14 cellular contexts compared by ENCODE assay signal in the genomic region with DNA sequence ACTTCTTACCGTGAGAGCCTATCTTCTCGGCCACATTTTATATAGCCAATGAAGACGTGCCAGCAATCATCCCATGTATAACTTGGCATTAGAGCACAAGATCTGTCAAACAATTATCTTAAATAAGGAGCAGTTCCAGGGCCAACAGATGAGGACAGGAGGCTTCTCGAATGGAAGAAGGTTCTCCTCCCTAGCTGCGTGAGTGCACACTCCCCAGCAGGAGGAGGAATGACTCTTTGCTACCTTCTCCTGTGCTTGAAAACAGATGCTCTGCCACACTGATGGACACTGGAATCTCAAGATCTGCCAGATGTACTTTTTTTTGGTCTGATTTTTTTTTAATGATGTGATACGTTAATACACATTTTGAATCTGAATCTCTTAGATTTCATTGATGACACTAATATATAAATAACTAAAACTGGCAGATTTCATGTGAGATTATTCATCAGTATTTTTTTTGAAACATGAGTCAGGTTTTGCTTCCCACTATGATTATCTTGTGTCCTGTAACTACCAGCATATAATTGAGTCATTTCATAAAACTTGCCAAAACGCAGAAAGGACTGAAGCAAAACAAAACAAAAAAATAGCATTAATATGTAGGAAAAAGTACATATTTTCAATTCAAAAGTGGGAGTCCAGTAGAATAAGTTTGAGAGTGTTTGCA.
DNase-seq lines count a peak whose midpoint lies in the region; ATAC-seq and TF ChIP-seq lines count a peak whose summit lies in the region.
"Had no signal": no experiment of that assay in that cellular context is flagged by ENCODE, and none has a peak within 500 bp of the region (broad histone marks: within the 10 kb centered on the region; RNA-seq: fewer than 3 reads in every experiment).

No MANE protein-coding gene starts in this region.

- H3K27ac ChIP-seq in RWPE2 (ENCODE audit: poor library complexity, severe bottlenecking), result peak overlapping the region; percentile 15
- H3K27ac ChIP-seq: BLaER1 treated with 17β-estradiol and CSF1 and Interleukin-3, amounts not matched to agents 10 nM and 100 nM; left lung had no signal

- no peaks in the 10 kb centered on the region for H3K36me3 Mint-ChIP-seq in nephron progenitor cell (ENCODE audit: low read depth)
- H3K36me3 Mint-ChIP-seq: stimulated activated memory B cell treated with anti-CD40 and anti-IgM and Interleukin-4, amounts not matched to agents 10 μg/mL and 1 μg/mL and 100 μg/mL, for 72 hours had no signal

- peaks cover 21% of the 10 kb centered on the region for H3K4me1 ChIP-seq in RWPE2 (ENCODE audit: insufficient read depth, poor library complexity, severe bottlenecking)
- H3K4me1 ChIP-seq: BLaER1 treated with 17β-estradiol and CSF1 and Interleukin-3, amounts not matched to agents 10 nM and 100 nM had no signal

- no peak overlapping the region for H3K4me3 ChIP-seq in RWPE2 (ENCODE audit: severe bottlenecking)
- H3K4me3 ChIP-seq: BLaER1 treated with 17β-estradiol and CSF1 and Interleukin-3, amounts not matched to agents 10 nM and 100 nM; left lung had no signal

- no peaks in the 10 kb centered on the region for H3K27me3 ChIP-seq in RWPE2 (ENCODE audit: insufficient read depth, poor library complexity, severe bottlenecking)
- H3K27me3 ChIP-seq: BLaER1 treated with 17β-estradiol and CSF1 and Interleukin-3, amounts not matched to agents 10 nM and 100 nM; left lung had no signal

- no peak overlapping the region for H3K4me3 Mint-ChIP-seq in nephron progenitor cell
- H3K4me3 Mint-ChIP-seq: stimulated activated memory B cell treated with anti-CD40 and anti-IgM and Interleukin-4, amounts not matched to agents 10 μg/mL and 1 μg/mL and 100 μg/mL, for 72 hours had no signal

- no peaks in the 10 kb centered on the region for H3K27me3 Mint-ChIP-seq in nephron progenitor cell (ENCODE audit: low read depth, poor library complexity)

- TF ChIP-seq CTCF in RWPE2 (IDR thresholded peaks at IDR 0.05; ENCODE audit: poor library complexity, severe bottlenecking), result no peak
- no peak for TF ChIP-seq CTCF in nephron progenitor cell (IDR thresholded peaks at IDR 0.05)

- no peaks in the 10 kb centered on the region for H3K36me3 ChIP-seq in RWPE2 (ENCODE audit: low read depth)
- H3K36me3 ChIP-seq: BLaER1 treated with 17β-estradiol and CSF1 and Interleukin-3, amounts not matched to agents 10 nM and 100 nM; left lung had no signal

- peaks cover 21% of the 10 kb centered on the region for H3K4me1 Mint-ChIP-seq in nephron progenitor cell
- H3K4me1 Mint-ChIP-seq: stimulated activated memory B cell treated with anti-CD40 and anti-IgM and Interleukin-4, amounts not matched to agents 10 μg/mL and 1 μg/mL and 100 μg/mL, for 72 hours had no signal

- no peaks in the 10 kb centered on the region for H3K9me3 Mint-ChIP-seq in nephron progenitor cell
- H3K9me3 Mint-ChIP-seq: activated T-helper 2 cell treated with anti-CD3 and anti-CD28 coated beads, Interferon-gamma antibody, Interleukin-2, Interleukin-4, amounts not matched to agents 10 μg/mL and 5 μg/mL and 100 μg/mL, durations not matched to agents 14 hours and 24 hours and 36 hours; stimulated activated memory B cell treated with anti-CD40 and anti-IgM and Interleukin-4, amounts not matched to agents 10 μg/mL and 1 μg/mL and 100 μg/mL, for 72 hours had no signal

- H3K27ac Mint-ChIP-seq in nephron progenitor cell, result no peak overlapping the region
- H3K27ac Mint-ChIP-seq: activated T-helper 2 cell treated with anti-CD3 and anti-CD28 coated beads, Interferon-gamma antibody, Interleukin-2, Interleukin-4, amounts not matched to agents 10 μg/mL and 5 μg/mL and 100 μg/mL, durations not matched to agents 14 hours and 24 hours and 36 hours; stimulated activated memory B cell treated with anti-CD40 and anti-IgM and Interleukin-4, amounts not matched to agents 10 μg/mL and 1 μg/mL and 100 μg/mL, for 72 hours had no signal

- peak; percentile 56 for DNase-seq in SIG-M5 treated with dmso at 0.1 percent for 504 hours (lab: John Stamatoyannopoulos, UW; ENCODE audit: unreplicated experiment)
- DNase-seq in SIG-M5 (lab: John Stamatoyannopoulos, UW), result no peak
- no peak for DNase-seq in RWPE2 (ENCODE audit: low spot score)
- DNase-seq in fibroblast of peridontal ligament (ENCODE audit: extremely low read depth), result peak; percentile 75
- DNase-seq in stromal cell of bone marrow (ENCODE audit: low read depth), result peak; percentile 69
- DNase-seq in nephron progenitor cell, result no peak
- DNase-seq: effector CD4-positive, alpha-beta T cell; left lung; NCI-H510A treated with DMSO at 0.1 percent for 48 hours had no signal

- ATAC-seq in RWPE2 (ENCODE audit: low read depth) (peak; percentile 75), GM19395 (IDR thresholded peaks at IDR 0.05; ENCODE audit: unreplicated experiment) (no peak), GM18873 (IDR thresholded peaks at IDR 0.05; ENCODE audit: low FRiP score, unreplicated experiment) (no peak)
- ATAC-seq: left lung; stimulated activated memory B cell treated with anti-CD40 and anti-IgM and Interleukin-4, amounts not matched to agents 10 μg/mL and 1 μg/mL and 100 μg/mL, for 72 hours had no signal

- H3K9me3 ChIP-seq in RWPE2 (ENCODE audit: severe bottlenecking), result peaks cover under 1% of the 10 kb centered on the region
- H3K9me3 ChIP-seq: left lung had no signal

Comparison
In these comparisons a context has a peak if more than half of its experiments do, and no peak if none do; other contexts are left out.
1. DNase-seq: peak in SIG-M5 treated with dmso at 0.1 percent for 504 hours (single experiment), fibroblast of peridontal ligament (single experiment) and stromal cell of bone marrow (single experiment); none in SIG-M5 (single experiment), RWPE2 (single experiment) and nephron progenitor cell (single experiment).